ENCODE assay signal across 8 cellular contexts in the genomic region with DNA sequence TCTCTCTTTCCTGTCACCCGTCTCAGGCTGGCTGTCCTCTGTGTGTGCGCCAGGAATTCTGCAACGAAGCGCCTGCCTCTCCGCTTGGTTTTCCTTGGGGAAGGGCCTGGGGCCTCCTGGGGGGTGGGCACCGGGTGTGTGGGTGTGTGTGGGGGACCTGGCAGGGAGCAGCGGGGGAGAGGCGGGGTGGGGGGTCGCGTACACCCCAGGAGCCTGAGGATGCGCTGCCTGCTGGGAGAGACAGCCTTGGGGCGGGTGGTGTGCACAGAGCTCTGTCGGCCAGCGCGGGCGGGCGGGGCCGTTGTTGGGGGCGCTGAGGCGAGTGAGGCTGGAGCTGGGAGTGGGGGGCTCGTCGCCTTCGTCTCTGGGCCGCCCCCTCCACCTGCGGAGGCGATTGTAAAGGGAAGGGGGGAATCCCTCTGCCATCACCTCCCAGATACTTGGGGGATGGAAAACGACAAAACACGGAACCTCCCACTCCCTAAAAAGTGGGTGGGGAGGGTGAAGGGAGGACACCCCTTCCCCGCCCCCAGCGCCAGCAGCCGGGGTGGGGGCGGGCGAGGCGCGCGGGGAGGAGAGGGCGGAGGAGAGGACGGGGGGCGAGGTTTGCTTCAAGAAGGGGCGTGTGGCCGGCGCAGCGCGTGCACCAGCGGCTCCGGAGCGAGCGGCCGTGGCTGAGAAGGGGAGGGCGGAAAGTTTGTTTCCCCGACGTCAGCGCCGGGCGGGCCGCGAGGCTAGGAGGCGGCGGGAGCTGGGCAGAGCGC. TPM values are rescaled to one million over a fixed set of nuclear protein-coding genes. Genes with fewer than 3 reads are reported as not detected.
A peak's percentile ranks its signal among the peaks of the same experiment; 100 is the strongest.
DNase-seq lines count a peak whose midpoint lies in the region; ATAC-seq lines count a peak whose summit lies in the region.

A gene (plus strand): TSS at position 640 of the 764 bp plus-strand sequence. CDS start 221 bp downstream, outside the sequence.

- H3K9me3 ChIP-seq in iPS-15b (ENCODE audit: control insufficient read depth, insufficient read depth, low read length): no peaks in the 10 kb centered on the region

- no peaks in the 10 kb centered on the region for H3K36me3 ChIP-seq in iPS-15b (ENCODE audit: control insufficient read depth, insufficient read depth, low read length)

- no peak within 1 kb of the TSS for H3K9ac ChIP-seq in iPS-15b (ENCODE audit: low read depth, low read length)

- H3K4me1 ChIP-seq in iPS-15b (ENCODE audit: control insufficient read depth, insufficient read depth, low read length): peaks cover 8% of the 10 kb centered on the region

- H3K4me3 ChIP-seq in iPS-15b (ENCODE audit: low read depth, low read length): peak within 1 kb of the TSS; percentile 58

- H3K27me3 ChIP-seq in iPS-15b (ENCODE audit: control insufficient read depth, insufficient read depth, low read length): peaks cover 2% of the 10 kb centered on the region

- DNase-seq in activated effector memory CD4-positive, alpha-beta T cell treated with anti-CD3 and anti-CD28 coated beads, Interleukin-2, amount 50 U/mL, for 16 hours: peak; percentile 74
- DNase-seq in activated effector memory CD4-positive, alpha-beta T cell treated with Interleukin-2 at 50 U/mL for 16 hours: no peak
- DNase-seq in activated naive CD4-positive, alpha-beta T cell treated with anti-CD3 and anti-CD28 coated beads, Interleukin-2, amount 50 U/mL, for 16 hours: peak; percentile 39
- peak in 2 of 3 experiments; percentile 13 to 50 for DNase-seq in stimulated activated CD4-positive, alpha-beta T cell treated with anti-CD3 and anti-CD28 coated beads, TNF-alpha, amount 100 ng/mL, for 24 hours (ENCODE audit: low read depth in 3 of 3)
- no peak for DNase-seq in mucosa of gallbladder (ENCODE audit: low spot score)
- DNase-seq in DMS153 (lab: John Stamatoyannopoulos, UW): no peak

- no peak for ATAC-seq in HG02678 (IDR thresholded peaks at IDR 0.05; ENCODE audit: unreplicated experiment)

RNA-seq across cellular contexts. Expression of the gene that starts here (rescaled TPM):
- total RNA-seq in mucosa of gallbladder: 1.5 TPM

Comparison
In these comparisons a context has a peak if more than half of its experiments do, and no peak if none do; other contexts are left out.
1. DNase-seq: peak in activated effector memory CD4-positive, alpha-beta T cell treated with anti-CD3 and anti-CD28 coated beads, Interleukin-2, amount 50 U/mL, for 16 hours (single experiment), activated naive CD4-positive, alpha-beta T cell treated with anti-CD3 and anti-CD28 coated beads, Interleukin-2, amount 50 U/mL, for 16 hours (single experiment) and stimulated activated CD4-positive, alpha-beta T cell treated with anti-CD3 and anti-CD28 coated beads, TNF-alpha, amount 100 ng/mL, for 24 hours (2 of 3); none in activated effector memory CD4-positive, alpha-beta T cell treated with Interleukin-2 at 50 U/mL for 16 hours (single experiment), mucosa of gallbladder (single experiment) and DMS153 (single experiment).